Comparison of ENCODE assay signal across 17 cellular contexts in the genomic region with DNA sequence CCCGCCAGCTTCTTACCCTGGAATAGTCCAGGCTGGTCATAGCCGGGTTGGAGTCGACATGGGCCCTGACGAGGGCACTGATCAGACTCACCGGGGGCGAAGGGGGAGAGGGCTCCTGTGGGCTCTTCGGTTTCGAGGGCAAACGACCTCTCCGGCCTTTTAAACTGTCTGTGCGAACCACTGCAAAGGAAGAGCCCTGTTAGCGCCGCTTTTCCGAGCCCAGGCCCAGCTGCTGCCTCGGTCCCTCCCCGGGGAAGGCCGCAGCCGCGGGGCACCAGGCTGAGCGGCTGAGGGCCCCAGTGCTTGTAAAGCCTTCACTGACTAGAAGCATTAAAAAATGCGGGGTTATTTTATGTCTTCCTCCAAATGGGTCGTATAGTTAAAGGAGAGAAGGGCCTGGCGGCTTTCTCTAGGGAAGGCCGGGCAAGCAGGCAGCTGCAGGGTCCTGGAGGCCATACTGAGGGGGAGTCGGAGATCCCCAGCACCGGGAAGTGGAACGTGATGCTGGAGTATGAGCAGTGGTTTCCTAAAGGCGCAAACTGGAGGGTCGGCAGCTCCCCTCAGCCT. TPM values are rescaled to one million over a fixed set of nuclear protein-coding genes. Genes with fewer than 3 reads are reported as not detected.
DNase-seq lines count a peak whose midpoint lies in the region; ATAC-seq and TF ChIP-seq lines count a peak whose summit lies in the region.
"Had no signal": no experiment of that assay in that cellular context is flagged by ENCODE, and none has a peak within 500 bp of the region (broad histone marks: within the 10 kb centered on the region; RNA-seq: fewer than 3 reads in every experiment).

No MANE protein-coding gene starts in this region.

- H3K27me3 Mint-ChIP-seq in H9 (ENCODE audit: low read depth) (peaks cover 78% of the 10 kb centered on the region), neural progenitor cell (ENCODE audit: insufficient read depth, low read depth) (peaks cover 64% of the 10 kb centered on the region)
- peaks cover 8 to 29% of the 10 kb centered on the region in 2 donors for H3K27me3 Mint-ChIP-seq in effector memory CD8-positive, alpha-beta T cell

- no peak overlapping the region for H3K18ac ChIP-seq in H9 (ENCODE audit: insufficient read length, low read depth, low read length)

- H3K36me3 ChIP-seq in neural progenitor cell = no peaks in the 10 kb centered on the region

- H3K27me3 ChIP-seq in H9 (ENCODE audit: insufficient read depth, low read length) (peaks cover 74% of the 10 kb centered on the region), neural progenitor cell (peaks cover 98% of the 10 kb centered on the region)
- H3K27me3 ChIP-seq: testis had no signal

- no peak overlapping the region for H3K9ac ChIP-seq in H9 (ENCODE audit: extremely low read depth, insufficient read length, low read length)
- H3K9ac ChIP-seq in neural progenitor cell = no peak overlapping the region
- H3K9ac ChIP-seq: parathyroid adenoma had no signal

- H2AK5ac ChIP-seq in H9 (ENCODE audit: insufficient read length, low read length) = no peak overlapping the region

- H3F3A ChIP-seq in neural progenitor cell (ENCODE audit: low read depth) = peaks cover 3% of the 10 kb centered on the region

- H2BK5ac ChIP-seq in H9 (ENCODE audit: insufficient read length, low read length) = no peak overlapping the region

- H3K4me1 ChIP-seq in H9 (ENCODE audit: insufficient read depth, low read length) (peaks cover 5% of the 10 kb centered on the region), neural progenitor cell (no peaks in the 10 kb centered on the region)

- H3K56ac ChIP-seq in H9 (ENCODE audit: insufficient read length, low read depth, low read length) = no peak overlapping the region

- no peak overlapping the region for H2BK120ac ChIP-seq in H9 (ENCODE audit: low read depth, low read length, poor library complexity, severe bottlenecking)

- H3K36me3 Mint-ChIP-seq in H9 (ENCODE audit: insufficient read depth in 1 of 3, low read depth in 3 of 3) = peaks cover 0 to 5% (median 2%) of the 10 kb centered on the region in 3 experiments; a peak in 4 of 7 replicates
- H3K36me3 Mint-ChIP-seq in effector memory CD8-positive, alpha-beta T cell (ENCODE audit: insufficient read depth) = peaks cover 98% of the 10 kb centered on the region
- peaks cover 12% of the 10 kb centered on the region for H3K36me3 Mint-ChIP-seq in neural progenitor cell

- H2BK12ac ChIP-seq in H9 (ENCODE audit: insufficient read length, low read depth, low read length) = no peak overlapping the region

- H3K14ac ChIP-seq in H9 (ENCODE audit: insufficient read depth, low read length) = no peak overlapping the region; the same call in 1 of the 2 replicates

- WGBS in H9 (ENCODE audit: extremely low coverage, insufficient read length, low lambda C conversion rate) = no CpG with 5 or more reads among the region's 29 CpGs

- H3K4me3 ChIP-seq in neural progenitor cell = no peak overlapping the region
- H3K4me3 ChIP-seq: HAP-1, testis had no signal

- no peaks in the 10 kb centered on the region for H3K79me1 ChIP-seq in H9 (ENCODE audit: insufficient read depth, low read depth, low read length, poor library complexity, severe bottlenecking)

- H2AFZ ChIP-seq in H9 (ENCODE audit: low read length) = no peak overlapping the region
- no peak overlapping the region for H2AFZ ChIP-seq in neural progenitor cell (replicated peaks)
- H2AFZ ChIP-seq: parathyroid adenoma had no signal

- H3K27ac ChIP-seq in H9 (ENCODE audit: insufficient read length, low read depth, low read length) (no peak overlapping the region), neural progenitor cell (no peak overlapping the region)
- H3K27ac ChIP-seq: parathyroid adenoma, testis had no signal

- H3K23me2 ChIP-seq in H9 (ENCODE audit: insufficient read length, low read depth, low read length, poor library complexity, severe bottlenecking) = peaks cover 21% of the 10 kb centered on the region

- no peaks in the 10 kb centered on the region for H3K9me3 ChIP-seq in H9 (ENCODE audit: control insufficient read depth, low read depth, low read length)
- H3K9me3 ChIP-seq in neural progenitor cell (ENCODE audit: low read depth) = no peaks in the 10 kb centered on the region
- H3K9me3 ChIP-seq: HAP-1, testis had no signal

- no peak for ATAC-seq in effector memory CD8-positive, alpha-beta T cell (replicated peaks)
- ATAC-seq: left lobe of liver, Panc1 had no signal

- H3K4me3 Mint-ChIP-seq in H9 (peak overlapping the region in 1 of 2 experiments; percentile 68; a peak in 3 of 5 replicates), neural progenitor cell (peak overlapping the region; percentile 12)
- peak overlapping the region in 1 of 2 donors; percentile 35 for H3K4me3 Mint-ChIP-seq in effector memory CD8-positive, alpha-beta T cell

- H3K9me3 Mint-ChIP-seq in H9 = no peaks in the 10 kb centered on the region; a peak in 1 of 5 replicates
- no peaks in the 10 kb centered on the region for H3K9me3 Mint-ChIP-seq in effector memory CD8-positive, alpha-beta T cell
- peaks cover 3% of the 10 kb centered on the region for H3K9me3 Mint-ChIP-seq in neural progenitor cell

- no peak overlapping the region for H2BK20ac ChIP-seq in H9 (ENCODE audit: low read depth, low read length, poor library complexity, severe bottlenecking)

- H3K79me2 ChIP-seq in H9 (ENCODE audit: insufficient read depth, low read length) (no peaks in the 10 kb centered on the region), neural progenitor cell (ENCODE audit: low read depth) (no peaks in the 10 kb centered on the region)
- H3K79me2 ChIP-seq: parathyroid adenoma had no signal

- H3K23ac ChIP-seq in H9 (ENCODE audit: insufficient read length, low read depth, low read length) = no peak overlapping the region

- H3K4me2 ChIP-seq in H9 (ENCODE audit: insufficient read depth, insufficient read length, low read length) (peak overlapping the region; percentile 39), neural progenitor cell (no peak overlapping the region)

- no peaks in the 10 kb centered on the region for H4K20me1 ChIP-seq in H9 (ENCODE audit: control insufficient read depth, insufficient read depth, insufficient read length)
- H4K20me1 ChIP-seq in neural progenitor cell (ENCODE audit: low read depth) = peaks cover 11% of the 10 kb centered on the region

- H3K4me1 Mint-ChIP-seq in H9 (peaks cover 33 to 46% of the 10 kb centered on the region in 2 experiments), neural progenitor cell (peaks cover 16% of the 10 kb centered on the region)
- peaks cover 22 to 30% of the 10 kb centered on the region in 2 donors for H3K4me1 Mint-ChIP-seq in effector memory CD8-positive, alpha-beta T cell (ENCODE audit: low read depth in 2 of 2)

- no peak for TF ChIP-seq CTCF in H9 (conservative IDR thresholded peaks at IDR 0.05)
- no peak for TF ChIP-seq CTCF in neural progenitor cell (IDR thresholded peaks at IDR 0.05)

- H3K27ac Mint-ChIP-seq in H9 (no peak overlapping the region), neural progenitor cell (no peak overlapping the region)
- H3K27ac Mint-ChIP-seq in effector memory CD8-positive, alpha-beta T cell = peak overlapping the region; percentile 72 to 100

- H3K4ac ChIP-seq in H9 (ENCODE audit: low read depth, low read length) = no peak overlapping the region

- H2BK15ac ChIP-seq in H9 (ENCODE audit: low read depth, low read length) = no peak overlapping the region

- no peak overlapping the region for H4K91ac ChIP-seq in H9 (ENCODE audit: insufficient read length, low read depth, low read length)

- no peak overlapping the region for H4K5ac ChIP-seq in H9 (ENCODE audit: insufficient read length, low read depth, low read length)

- no peak overlapping the region for H3T11ph ChIP-seq in H9 (ENCODE audit: low read length)

- no peak overlapping the region for H4K8ac ChIP-seq in H9 (replicated peaks; ENCODE audit: insufficient read length, low read depth, low read length)

- peak; percentile 42 for DNase-seq in ELF-1 (ENCODE audit: low read depth, low spot score)
- no peak for DNase-seq in H9
- DNase-seq in effector memory CD8-positive, alpha-beta T cell = no peak
- no peak for DNase-seq in neural progenitor cell (ENCODE audit: low spot score)
- DNase-seq in stimulated activated CD4-positive, alpha-beta T cell treated with anti-CD3 and anti-CD28 coated beads, Interleukin-4, amount 100 ng/mL, for 4 hours = no peak
- no peak for DNase-seq in NCI-H1105 (lab: John Stamatoyannopoulos, UW)
- DNase-seq in NCI-H524 (lab: John Stamatoyannopoulos, UW) = no peak
- DNase-seq: activated CD4-positive, alpha-beta T cell treated with anti-CD3 and anti-CD28 coated beads for 48 hours; AML-193; DMS 273 treated with DMSO at 0.1 percent for 48 hours; hypothalamus; NCI-H1417 treated with DMSO at 0.1 percent for 48 hours; testis had no signal

RNA-seq across cellular contexts. Expression of a gene that starts 4.6 kb away (rescaled TPM):
- 1.5 and 2.0 TPM in 2 replicates for total RNA-seq in H9 (2021)
- total RNA-seq in neural progenitor cell (ENCODE audit: low replicate concordance) = 0.37 and 0.56 TPM in 2 replicates

Comparison
In these comparisons a context has a peak if more than half of its experiments do, and no peak if none do; other contexts are left out.
1. H3K27ac Mint-ChIP-seq: peak in effector memory CD8-positive, alpha-beta T cell (2 of 2); none in H9 (0 of 3) and neural progenitor cell (single experiment).